Comparison of ENCODE assay signal across 7 cellular contexts in genomic region chr6:33417903-33418689, GRCh38. TPM values are rescaled to one million over a fixed set of nuclear protein-coding genes. Genes with fewer than 3 reads are reported as not detected.
A peak's percentile ranks its signal among the peaks of the same experiment; 100 is the strongest.
DNase-seq lines count a peak whose midpoint lies in the region; ATAC-seq and TF ChIP-seq lines count a peak whose summit lies in the region.

A gene with protein sequence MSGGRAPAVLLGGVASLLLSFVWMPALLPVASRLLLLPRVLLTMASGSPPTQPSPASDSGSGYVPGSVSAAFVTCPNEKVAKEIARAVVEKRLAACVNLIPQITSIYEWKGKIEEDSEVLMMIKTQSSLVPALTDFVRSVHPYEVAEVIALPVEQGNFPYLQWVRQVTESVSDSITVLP (minus strand): TSS chr6:33418107. CDS start chr6:33418000, 107 bp downstream.

- peaks cover 42% of the 10 kb centered on the region for H3K79me2 ChIP-seq in hepatocyte

- H3K9me3 ChIP-seq in hepatocyte (ENCODE audit: low read depth): no peaks in the 10 kb centered on the region

- peak within 1 kb of the TSS; percentile 16 for H2AFZ ChIP-seq in hepatocyte

- H4K20me1 ChIP-seq in hepatocyte (ENCODE audit: insufficient read depth, poor library complexity, severe bottlenecking): peaks cover 3% of the 10 kb centered on the region

- H3K4me2 ChIP-seq in hepatocyte: peak within 1 kb of the TSS; percentile 82

- ATAC-seq in GM18502 (IDR thresholded peaks at IDR 0.05; ENCODE audit: poor library complexity, unreplicated experiment) (peak; percentile 85), HG02973 (IDR thresholded peaks at IDR 0.05; ENCODE audit: unreplicated experiment) (peak; percentile 74)

- under 1% methylated on average over 47 of the region's 51 CpGs for WGBS in hepatocyte (ENCODE audit: low lambda C conversion rate, missing lambda C conversion rate)

- H3K9me2 ChIP-seq in hepatocyte (replicated peaks; ENCODE audit: insufficient read depth): no peaks in the 10 kb centered on the region

- DNase-seq in NCI-H2029 (lab: John Stamatoyannopoulos, UW): peak; percentile 100
- peak; percentile 97 for DNase-seq in T-helper 9 cell
- DNase-seq in astrocyte of the hippocampus (ENCODE audit: low read depth, low spot score): peak; percentile 100
- peak; percentile 100 for DNase-seq in hepatocyte (ENCODE audit: low spot score)
- DNase-seq in retina: peak; percentile 98

- peaks cover 25% of the 10 kb centered on the region for H3K4me1 ChIP-seq in hepatocyte (ENCODE audit: insufficient read depth)

- TF ChIP-seq CTCF in hepatocyte (IDR thresholded peaks at IDR 0.05; ENCODE audit: poor library complexity): peak; percentile 46

- H3K4me3 ChIP-seq in hepatocyte: peak within 1 kb of the TSS; percentile 92

- peak within 1 kb of the TSS; percentile 96 for H3K27ac ChIP-seq in hepatocyte

- no peaks in the 10 kb centered on the region for H3K27me3 ChIP-seq in hepatocyte

- no peaks in the 10 kb centered on the region for H3K36me3 ChIP-seq in hepatocyte (replicated peaks; ENCODE audit: insufficient read depth, low read depth)

RNA-seq across cellular contexts. Expression of the gene that starts here (rescaled TPM):
- 121 and 150 TPM in 2 replicates for total RNA-seq in hepatocyte
- 349 and 357 TPM in 2 replicates for polyA plus RNA-seq in hepatocyte

Comparison
In these comparisons a context has a peak if more than half of its experiments do, and no peak if none do; other contexts are left out.
1. Peak in every context shown above with its lines: DNase-seq, ATAC-seq, H3K4me3 ChIP-seq and H3K27ac ChIP-seq.